In genomic region chr6:118651282-118652050, GRCh38 we compare ENCODE assay signal across 1 cellular context.
TF ChIP-seq lines count a peak whose summit lies in the region.

CEP85L (minus strand) TSS chr6:118651591; CDS start chr6:118651269, 322 bp downstream.

TF ChIP-seq in HepG2, 621 proteins besides CTCF, POLR2A, EP300 and RAD21 (continued from another document and continues in another):
- TF ChIP-seq THRA (CRISPR knock-in tag; IDR thresholded peaks at IDR 0.05; ENCODE audit: borderline replicate concordance) (no peak; the same call in 1 of the 2 replicates), ZNF550 (CRISPR knock-in tag; IDR thresholded peaks at IDR 0.05; ENCODE audit: borderline replicate concordance) (no peak; the same call in 1 of the 2 replicates), ZNF691 (CRISPR knock-in tag; IDR thresholded peaks at IDR 0.05; ENCODE audit: borderline replicate concordance, low read depth) (no peak), GPBP1L1 (CRISPR knock-in tag; IDR thresholded peaks at IDR 0.05) (no peak), FOXO4 (CRISPR knock-in tag; conservative IDR thresholded peaks at IDR 0.05) (no peak), ZXDC (CRISPR knock-in tag; IDR thresholded peaks at IDR 0.05) (peak; percentile 53; the same call in 1 of the 2 replicates), DPF2 (CRISPR knock-in tag; IDR thresholded peaks at IDR 0.05; ENCODE audit: borderline replicate concordance, low read depth) (no peak), ZNF782 (CRISPR knock-in tag; IDR thresholded peaks at IDR 0.05; ENCODE audit: borderline replicate concordance) (0 out of 2 replicates have a peak, but pooled peaks have one; percentile 25), ZNF431 (CRISPR knock-in tag; IDR thresholded peaks at IDR 0.05; ENCODE audit: borderline replicate concordance, low read depth) (0 out of 2 replicates have a peak, but pooled peaks have one; percentile 61), SKIL (CRISPR knock-in tag; IDR thresholded peaks at IDR 0.05; ENCODE audit: borderline replicate concordance) (no peak; the same call in 1 of the 2 replicates), TRIM22 (IDR thresholded peaks at IDR 0.05) (no peak), ZNF772 (CRISPR knock-in tag; IDR thresholded peaks at IDR 0.05) (no peak), HOXA3 (CRISPR knock-in tag; IDR thresholded peaks at IDR 0.05) (peak; percentile 38; the same call in 1 of the 2 replicates), NFE2L1 (CRISPR knock-in tag; IDR thresholded peaks at IDR 0.05; ENCODE audit: borderline replicate concordance) (no peak), TAF1 (CRISPR knock-in tag; IDR thresholded peaks at IDR 0.05) (peak; percentile 65), NFE2 (CRISPR knock-in tag; IDR thresholded peaks at IDR 0.05) (no peak), ZKSCAN5 (CRISPR knock-in tag; IDR thresholded peaks at IDR 0.05) (no peak), FLYWCH1 (CRISPR knock-in tag; IDR thresholded peaks at IDR 0.05) (no peak), SMYD3 (CRISPR knock-in tag; IDR thresholded peaks at IDR 0.05) (no peak), ZNF362 (CRISPR knock-in tag; IDR thresholded peaks at IDR 0.05; ENCODE audit: borderline replicate concordance) (no peak), ZNF350 (CRISPR knock-in tag; IDR thresholded peaks at IDR 0.05; ENCODE audit: borderline replicate concordance, low read depth) (no peak; the same call in 1 of the 2 replicates), DNMT3B (CRISPR knock-in tag; conservative IDR thresholded peaks at IDR 0.05) (no peak), RFX5 (IDR thresholded peaks at IDR 0.05; ENCODE audit: low read depth, low read length) (no peak), ZNF597 (CRISPR knock-in tag; IDR thresholded peaks at IDR 0.05) (no peak), ZNF263 (CRISPR knock-in tag; IDR thresholded peaks at IDR 0.05) (no peak), TOE1 (CRISPR knock-in tag; IDR thresholded peaks at IDR 0.05) (no peak), ZNF253 (CRISPR knock-in tag; IDR thresholded peaks at IDR 0.05; ENCODE audit: borderline replicate concordance) (0 out of 2 replicates have a peak, but pooled peaks have one; percentile 39), DMAP1 (CRISPR knock-in tag; IDR thresholded peaks at IDR 0.05) (0 out of 2 replicates have a peak, but pooled peaks have one; percentile 40), MYC (CRISPR knock-in tag; IDR thresholded peaks at IDR 0.05; ENCODE audit: borderline replicate concordance) (peak; percentile 15; the same call in 1 of the 2 replicates), ZMAT5 (CRISPR knock-in tag; IDR thresholded peaks at IDR 0.05; ENCODE audit: borderline replicate concordance, low read depth) (no peak), ZFP36 (IDR thresholded peaks at IDR 0.05; ENCODE audit: borderline replicate concordance, low read depth, low read length, partially characterized antibody) (no peak), ZNF777 (CRISPR knock-in tag; IDR thresholded peaks at IDR 0.05) (peak; percentile 60), KLF16 (CRISPR knock-in tag; IDR thresholded peaks at IDR 0.05) (no peak), ZNF816 (CRISPR knock-in tag; IDR thresholded peaks at IDR 0.05; ENCODE audit: borderline replicate concordance) (no peak), ZNF547 (CRISPR knock-in tag; IDR thresholded peaks at IDR 0.05) (peak; percentile 85), NFIB (CRISPR knock-in tag; IDR thresholded peaks at IDR 0.05; ENCODE audit: borderline replicate concordance) (no peak)
